18 cellular contexts compared by ENCODE assay signal in genomic region chr11:64139045-64139444, GRCh38. TPM values are rescaled to one million over a fixed set of nuclear protein-coding genes. Genes with fewer than 3 reads are reported as not detected.
DNase-seq lines count a peak whose midpoint lies in the region; ATAC-seq and TF ChIP-seq lines count a peak whose summit lies in the region.
"Had no signal": no experiment of that assay in that cellular context is flagged by ENCODE, and none has a peak within 500 bp of the region (broad histone marks: within the 10 kb centered on the region; RNA-seq: fewer than 3 reads in every experiment).

No MANE protein-coding gene starts in this region.

- WGBS in heart left ventricle, 4 donors = 68 to 77% (median 73%) methylated on average over 16 of the region's 16 CpGs
- 77% methylated on average over 16 of the region's 16 CpGs; no CpG with 5 or more reads in 1 of the 2 donors for WGBS in testis, 2 donors

- DNase-seq in heart left ventricle (peak in 2 of 5 donors; percentile 48 to 73), left ventricle myocardium inferior (no peak), testis (peak; percentile 27)
- no peak for DNase-seq in activated T-cell treated with anti-CD3 and anti-CD28 coated beads, Interleukin-2, amount 50 U/mL, for 48 hours
- DNase-seq: AML-193; CD8-positive, alpha-beta T cell; DND-41; MG63; NCI-H1694 treated with DMSO at 0.1 percent for 48 hours; NCI-H446; NCI-H526; SHP77 had no signal

- H3K4me3 Mint-ChIP-seq in brain = peak overlapping the region in 1 of 5 experiments; percentile 13
- H3K4me3 Mint-ChIP-seq: CD8-positive, alpha-beta T cell had no signal

- peak; percentile 54 to 87 (median 62) for ATAC-seq in heart left ventricle
- ATAC-seq in GM18520 (IDR thresholded peaks at IDR 0.05; ENCODE audit: unreplicated experiment) = no peak
- no peak for ATAC-seq in HG03432 (IDR thresholded peaks at IDR 0.05; ENCODE audit: unreplicated experiment)
- ATAC-seq: CD8-positive, alpha-beta T cell; K562 had no signal

- peaks cover 0 to 22% (median 0%) of the 10 kb centered on the region in 12 donors for H3K4me1 ChIP-seq in heart left ventricle
- peaks cover 21% of the 10 kb centered on the region for H3K4me1 ChIP-seq in left ventricle myocardium inferior
- H3K4me1 ChIP-seq in muscle layer of colon (ENCODE audit: insufficient read depth, low read length) = peaks cover 24% of the 10 kb centered on the region
- no peaks in the 10 kb centered on the region for H3K4me1 ChIP-seq in testis

- no peaks in the 10 kb centered on the region for H3K27me3 Mint-ChIP-seq in brain

- H3K27ac ChIP-seq in heart left ventricle (peak overlapping the region in 2 of 12 donors; percentile 24 to 52), left ventricle myocardium inferior (replicated peaks) (no peak overlapping the region), muscle layer of colon (ENCODE audit: low read depth, low read length) (peak overlapping the region; percentile 57), testis (no peak overlapping the region)
- H3K27ac ChIP-seq: SK-N-MC had no signal

- peak overlapping the region in 3 of 5 experiments; percentile 57 to 67 (median 58) for H3K27ac Mint-ChIP-seq in brain
- H3K27ac Mint-ChIP-seq: CD8-positive, alpha-beta T cell had no signal

- TF ChIP-seq CTCF in heart left ventricle (IDR thresholded peaks at IDR 0.05) (no peak), left ventricle myocardium inferior (IDR thresholded peaks at IDR 0.05; ENCODE audit: borderline replicate concordance) (no peak), brain (conservative IDR thresholded peaks at IDR 0.05) (no peak), testis (IDR thresholded peaks at IDR 0.05) (no peak)

- no peak overlapping the region for H3K9ac ChIP-seq in muscle layer of colon (ENCODE audit: low read length)

- intact Hi-C loops in heart left ventricle (cut with DNase I) (loop anchor here in 1 of 10 donors (5.0 kb wide), 1 partner anchor 97 kb away; no protein-coding TSS in a partner anchor), left ventricle myocardium inferior (cut with micrococcal nuclease) (no loop called here), testis (cut with DNase I; ENCODE audit: low total_unique reads) (no loop called here)

- H3K4me1 Mint-ChIP-seq in brain = peaks cover 65% of the 10 kb centered on the region

- TF ChIP-seq POLR2A in heart left ventricle (IDR thresholded peaks at IDR 0.05) (no peak), testis (IDR thresholded peaks at IDR 0.05) (no peak)

- H3K9me3 ChIP-seq in heart left ventricle (no peaks in the 10 kb centered on the region), left ventricle myocardium inferior (replicated peaks) (no peaks in the 10 kb centered on the region), muscle layer of colon (ENCODE audit: low read length) (no peaks in the 10 kb centered on the region), testis (no peaks in the 10 kb centered on the region)
- H3K9me3 ChIP-seq: MG63 had no signal

- H3K36me3 ChIP-seq in heart left ventricle (no peaks in the 10 kb centered on the region), left ventricle myocardium inferior (no peaks in the 10 kb centered on the region), muscle layer of colon (ENCODE audit: insufficient read depth, low read length) (no peaks in the 10 kb centered on the region), testis (ENCODE audit: low read depth, missing control alignments) (no peaks in the 10 kb centered on the region)
- H3K36me3 ChIP-seq: MG63 had no signal

- H3K27me3 ChIP-seq in heart left ventricle (no peaks in the 10 kb centered on the region), left ventricle myocardium inferior (ENCODE audit: low read depth) (no peaks in the 10 kb centered on the region), muscle layer of colon (ENCODE audit: control insufficient read depth in 1 of 2, insufficient read depth in 2 of 2, low read length in 2 of 2) (no peaks in the 10 kb centered on the region), testis (no peaks in the 10 kb centered on the region)
- H3K27me3 ChIP-seq: MG63 had no signal

- H3K4me3 ChIP-seq in heart left ventricle (no peak overlapping the region), left ventricle myocardium inferior (no peak overlapping the region), muscle layer of colon (ENCODE audit: low read depth in 1 of 2, low read length in 2 of 2) (no peak overlapping the region), testis (no peak overlapping the region)
- H3K4me3 ChIP-seq: K562, MG63, SK-N-MC had no signal

- no peaks in the 10 kb centered on the region for H3K36me3 Mint-ChIP-seq in brain
- H3K36me3 Mint-ChIP-seq: CD8-positive, alpha-beta T cell had no signal

- peaks cover 0 to 6% (median 0%) of the 10 kb centered on the region in 5 experiments for H3K9me3 Mint-ChIP-seq in brain
- H3K9me3 Mint-ChIP-seq: CD8-positive, alpha-beta T cell had no signal

RNA-seq across cellular contexts. Expression of gene MACROD1, which starts 26.9 kb away (rescaled TPM):
- 100 to 1,000 TPM in 6 of 9 donors, 10 to 100 TPM in 3; 61.3 to 166 (median 116) TPM for total RNA-seq in heart left ventricle
- 100 to 1,000 TPM in 1 of 2 donors, 10 to 100 TPM in 1; 48.9 to 287 TPM for polyA plus RNA-seq in heart left ventricle
- 127 TPM for total RNA-seq in left ventricle myocardium inferior
- 59.5 TPM for polyA plus RNA-seq in brain (ENCODE audit: insufficient read depth, low read depth, low replicate concordance)
- 10 to 100 TPM; 13.3 to 15.3 TPM for total RNA-seq in testis
- polyA plus RNA-seq in testis (ENCODE audit: insufficient read depth, low read depth, low replicate concordance) = 14.1 TPM

RNA-seq across cellular contexts. Expression of gene STIP1, which starts 46.9 kb away (rescaled TPM):
- total RNA-seq in heart left ventricle = 100 to 1,000 TPM in 2 of 9 donors, 10 to 100 TPM in 7; 74.9 to 143 (median 88.8) TPM
- polyA plus RNA-seq in heart left ventricle = 100 to 1,000 TPM in 1 of 2 donors, 10 to 100 TPM in 1; 68.8 to 175 TPM
- 97.4 TPM for total RNA-seq in left ventricle myocardium inferior
- polyA plus RNA-seq in brain (ENCODE audit: insufficient read depth, low read depth, low replicate concordance) = 307 TPM
- total RNA-seq in testis = 100 to 1,000 TPM; 221 to 247 TPM
- 267 TPM for polyA plus RNA-seq in testis (ENCODE audit: insufficient read depth, low read depth, low replicate concordance)

Comparison
In these comparisons a context has a peak if more than half of its experiments do, and no peak if none do; other contexts are left out.
1. ATAC-seq: peak in heart left ventricle (4 of 4); none in GM18520 (single experiment) and HG03432 (single experiment).